In genomic region chr15:82539690-82540054, GRCh38 we compare ENCODE assay signal across 7 cellular contexts. TPM values are rescaled to one million over a fixed set of nuclear protein-coding genes. Genes with fewer than 3 reads are reported as not detected.
A peak's percentile ranks its signal among the peaks of the same experiment; 100 is the strongest.
DNase-seq lines count a peak whose midpoint lies in the region; TF ChIP-seq lines count a peak whose summit lies in the region.

No MANE protein-coding gene starts in this region.

- peaks cover 5% of the 10 kb centered on the region for H3K27me3 Mint-ChIP-seq in glutamatergic neuron (ENCODE audit: unreplicated experiment)

- peaks cover 3% of the 10 kb centered on the region for H3K4me1 Mint-ChIP-seq in glutamatergic neuron (ENCODE audit: low read depth, unreplicated experiment)

- peaks cover 8% of the 10 kb centered on the region for H3K9me3 Mint-ChIP-seq in glutamatergic neuron (ENCODE audit: unreplicated experiment)

- H3K4me3 ChIP-seq in HFF-Myc (replicated peaks; ENCODE audit: low read depth, low read length) (peak overlapping the region; percentile 97), WI38 (ENCODE audit: low read depth, low read length) (peak overlapping the region; percentile 100), retinal pigment epithelial cell (ENCODE audit: low read length) (peak overlapping the region; percentile 100)

- TF ChIP-seq CTCF in HFF-Myc (IDR thresholded peaks at IDR 0.05; ENCODE audit: low read depth, low read length, missing control alignments), result no peak
- no peak for TF ChIP-seq CTCF in WI38 (IDR thresholded peaks at IDR 0.05; ENCODE audit: low read depth, low read length)
- no peak for TF ChIP-seq CTCF in glutamatergic neuron (IDR thresholded peaks at IDR 0.05; ENCODE audit: partially characterized antibody, unreplicated experiment)
- no peak for TF ChIP-seq CTCF in retinal pigment epithelial cell (conservative IDR thresholded peaks at IDR 0.05; ENCODE audit: low read depth, low read length)

- H3K36me3 Mint-ChIP-seq in glutamatergic neuron (ENCODE audit: unreplicated experiment), result no peaks in the 10 kb centered on the region

- no peak for DNase-seq in HFF-Myc (ENCODE audit: extremely low read depth, low read depth)
- DNase-seq in glutamatergic neuron, result no peak
- DNase-seq in retinal pigment epithelial cell (ENCODE audit: low read depth), result no peak
- DNase-seq in ureter (ENCODE audit: low spot score), result no peak
- no peak for DNase-seq in HK-2 (ENCODE audit: unreplicated experiment)
- no peak for DNase-seq in SW 1271 (lab: John Stamatoyannopoulos, UW)

- peak overlapping the region; percentile 87 for H3K27ac Mint-ChIP-seq in glutamatergic neuron (ENCODE audit: unreplicated experiment)

- H3K4me3 Mint-ChIP-seq in glutamatergic neuron (ENCODE audit: unreplicated experiment), result peak overlapping the region; percentile 95

RNA-seq across cellular contexts. Expression of gene RPS17, which starts 0.6 kb away (rescaled TPM):
- total RNA-seq in glutamatergic neuron (ENCODE audit: unreplicated experiment) (874 TPM), ureter (1,866 TPM)
